9 cellular contexts compared by ENCODE assay signal in genomic region chr20:19973920-19974620, GRCh38. TPM values are rescaled to one million over a fixed set of nuclear protein-coding genes. Genes with fewer than 3 reads are reported as not detected.
DNase-seq lines count a peak whose midpoint lies in the region; ATAC-seq, FAIRE-seq and TF ChIP-seq lines count a peak whose summit lies in the region.
"Had no signal": no experiment of that assay in that cellular context is flagged by ENCODE, and none has a peak within 500 bp of the region (broad histone marks: within the 10 kb centered on the region; RNA-seq: fewer than 3 reads in every experiment).

No MANE protein-coding gene starts in this region.

- no peaks in the 10 kb centered on the region for H3K27me3 ChIP-seq in astrocyte (ENCODE audit: insufficient read depth, low read length)
- no peaks in the 10 kb centered on the region for H3K27me3 ChIP-seq in skeletal muscle tissue (ENCODE audit: control insufficient read depth in 3 of 3, insufficient read depth in 3 of 3, low read length in 3 of 3)

- H3K4me1 ChIP-seq in astrocyte (ENCODE audit: insufficient read depth, low read length) = peaks cover 32% of the 10 kb centered on the region
- H3K4me1 ChIP-seq in skeletal muscle tissue (ENCODE audit: control insufficient read depth in 3 of 3, insufficient read depth in 3 of 3, low read length in 3 of 3) = peaks cover 54 to 55% (median 55%) of the 10 kb centered on the region in 3 donors

- peak overlapping the region; percentile 94 for H3K4me3 ChIP-seq in astrocyte (ENCODE audit: insufficient read depth, low read depth, low read length)
- peak overlapping the region; percentile 57 to 90 (median 75) for H3K4me3 ChIP-seq in skeletal muscle tissue (ENCODE audit: low read length in 3 of 3)

- peak overlapping the region; percentile 66 for H3K4me3 Mint-ChIP-seq in astrocyte (ENCODE audit: unreplicated experiment)
- H3K4me3 Mint-ChIP-seq: activated naive CD4-positive, alpha-beta T cell treated with anti-CD3 and anti-CD28 coated beads for 36 hours had no signal

- H3K4me1 Mint-ChIP-seq in astrocyte (ENCODE audit: low read depth, unreplicated experiment) = peaks cover 65% of the 10 kb centered on the region

- H3K9me3 Mint-ChIP-seq in astrocyte (ENCODE audit: unreplicated experiment) = peaks cover 5% of the 10 kb centered on the region
- H3K9me3 Mint-ChIP-seq: activated naive CD4-positive, alpha-beta T cell treated with anti-CD3 and anti-CD28 coated beads for 36 hours had no signal

- ATAC-seq in HG03378 (IDR thresholded peaks at IDR 0.05; ENCODE audit: unreplicated experiment) = no peak

- H3K27ac Mint-ChIP-seq in astrocyte (ENCODE audit: unreplicated experiment) = peak overlapping the region; percentile 97
- H3K27ac Mint-ChIP-seq: activated naive CD4-positive, alpha-beta T cell treated with anti-CD3 and anti-CD28 coated beads for 36 hours had no signal

- no peak for FAIRE-seq in H54 (lab: Jason Lieb, UNC)
- FAIRE-seq in astrocyte (lab: Jason Lieb, UNC) = no peak

- peak overlapping the region; percentile 97 for H3K9ac ChIP-seq in astrocyte (ENCODE audit: low read length)
- H3K9ac ChIP-seq in skeletal muscle tissue (ENCODE audit: low read depth in 1 of 3, low read length in 3 of 3) = peak overlapping the region; percentile 75 to 94 (median 84)

- TF ChIP-seq CTCF in astrocyte (IDR thresholded peaks at IDR 0.05; ENCODE audit: insufficient read depth, low read depth, low read length) = no peak

- peaks cover 40% of the 10 kb centered on the region for H3K79me2 ChIP-seq in astrocyte (ENCODE audit: insufficient read depth, low read length)

- H4K20me1 ChIP-seq in astrocyte (ENCODE audit: insufficient read depth, low read length) = peaks cover 16% of the 10 kb centered on the region

- DNase-seq in H54 (ENCODE audit: insufficient read length, low spot score) = peak; percentile 39
- peak; percentile 74 for DNase-seq in astrocyte (ENCODE audit: low read depth)
- DNase-seq in hippocampal formation (lab: John Stamatoyannopoulos, UW) = peak; percentile 40 to 55
- no peak for DNase-seq in DMS153 (lab: John Stamatoyannopoulos, UW)
- no peak for DNase-seq in OCI-M1 (lab: John Stamatoyannopoulos, UW)
- no peak for DNase-seq in stimulated activated CD4-positive, alpha-beta T cell treated with anti-CD3 and anti-CD28 coated beads, Interleukin-1b, Interleukin-23, amount 100 ng/mL, for 48 hours
- DNase-seq: activated naive CD4-positive, alpha-beta T cell treated with anti-CD3 and anti-CD28 coated beads for 36 hours had no signal

- H3K36me3 ChIP-seq in astrocyte (ENCODE audit: insufficient read depth, low read length) = no peaks in the 10 kb centered on the region
- peaks cover 19 to 20% (median 19%) of the 10 kb centered on the region in 3 donors for H3K36me3 ChIP-seq in skeletal muscle tissue (ENCODE audit: control insufficient read depth in 3 of 3, insufficient read depth in 3 of 3, low read length in 3 of 3)

- peak overlapping the region; percentile 48 for H2AFZ ChIP-seq in astrocyte (ENCODE audit: low read depth, low read length)

- no peak for TF ChIP-seq POLR2A in H54 (IDR thresholded peaks at IDR 0.05; ENCODE audit: low read depth, low read length)

- H3K9me3 ChIP-seq in astrocyte (ENCODE audit: insufficient read depth, low read depth, low read length) = no peaks in the 10 kb centered on the region
- no peaks in the 10 kb centered on the region for H3K9me3 ChIP-seq in skeletal muscle tissue (ENCODE audit: control insufficient read depth in 3 of 3, low read length in 3 of 3)

- H3K27ac ChIP-seq in astrocyte (ENCODE audit: low read depth, low read length) (peak overlapping the region; percentile 96), skeletal muscle tissue (ENCODE audit: low read depth, low read length) (peak overlapping the region; percentile 85)

- H3K27me3 Mint-ChIP-seq in astrocyte (ENCODE audit: low read depth, unreplicated experiment) = no peaks in the 10 kb centered on the region

- H3K36me3 Mint-ChIP-seq in astrocyte (ENCODE audit: low read depth, unreplicated experiment) = peaks cover 15% of the 10 kb centered on the region

- peak overlapping the region; percentile 89 for H3K4me2 ChIP-seq in astrocyte (ENCODE audit: low read length)

RNA-seq across cellular contexts. Expression of gene NAA20, which starts 43.1 kb away (rescaled TPM):
- total RNA-seq in astrocyte (61.5 and 73.0 TPM in 2 replicates), skeletal muscle tissue (58.5 TPM)

Comparison
In these comparisons a context has a peak if more than half of its experiments do, and no peak if none do; other contexts are left out.
1. DNase-seq: peak in H54 (single experiment), astrocyte (single experiment) and hippocampal formation (2 of 2); none in DMS153 (single experiment), OCI-M1 (single experiment) and stimulated activated CD4-positive, alpha-beta T cell treated with anti-CD3 and anti-CD28 coated beads, Interleukin-1b, Interleukin-23, amount 100 ng/mL, for 48 hours (single experiment).